ENCODE assay signal across 8 cellular contexts in genomic region chr2:677056-677949, GRCh38. TPM values are rescaled to one million over a fixed set of nuclear protein-coding genes. Genes with fewer than 3 reads are reported as not detected.
DNase-seq lines count a peak whose midpoint lies in the region; TF ChIP-seq lines count a peak whose summit lies in the region.

TMEM18 (minus strand) TSS chr2:677406; CDS start chr2:677345, 61 bp downstream.

- H3K4me2 ChIP-seq in neural progenitor cell: peak within 1 kb of the TSS; percentile 86

- no peaks in the 10 kb centered on the region for H3K36me3 ChIP-seq in neural progenitor cell
- peaks cover 0 to 14% (median 10%) of the 10 kb centered on the region in 3 donors for H3K36me3 ChIP-seq in tibial artery

- H3K79me2 ChIP-seq in neural progenitor cell (ENCODE audit: low read depth): peaks cover 48% of the 10 kb centered on the region

- H3K27me3 ChIP-seq in neural progenitor cell (no peaks in the 10 kb centered on the region), tibial artery (no peaks in the 10 kb centered on the region)

- peak; percentile 94 for DNase-seq in GF-D8 (lab: John Stamatoyannopoulos, UW)
- DNase-seq in H4 (ENCODE audit: low spot score): peak; percentile 97
- DNase-seq in LNCaP clone FGC (ENCODE audit: low read depth): peak; percentile 98
- peak; percentile 98 for DNase-seq in RPMI8226
- peak; percentile 94 for DNase-seq in activated T-helper 2 cell treated with anti-CD3 and anti-CD28 coated beads, Interferon-gamma antibody, Interleukin-2, Interleukin-4, amounts not matched to agents 10 μg/mL and 5 μg/mL and 100 μg/mL, durations not matched to agents 14 hours and 24 hours and 36 hours (ENCODE audit: low spot score)
- DNase-seq in fibroblast of villous mesenchyme (ENCODE audit: low read depth): peak; percentile 100
- DNase-seq in neural progenitor cell (ENCODE audit: low spot score): peak; percentile 98
- DNase-seq in tibial artery: peak; percentile 95 to 97

- peak within 1 kb of the TSS; percentile 98 for H3K9ac ChIP-seq in neural progenitor cell

- H3K4me1 ChIP-seq in neural progenitor cell (peaks cover 4% of the 10 kb centered on the region), tibial artery (peaks cover 0 to 33% (median 14%) of the 10 kb centered on the region in 4 donors)

- peaks cover 18% of the 10 kb centered on the region for H4K20me1 ChIP-seq in neural progenitor cell (ENCODE audit: low read depth)

- H3K27ac Mint-ChIP-seq in activated T-helper 2 cell treated with anti-CD3 and anti-CD28 coated beads, Interferon-gamma antibody, Interleukin-2, Interleukin-4, amounts not matched to agents 10 μg/mL and 5 μg/mL and 100 μg/mL, durations not matched to agents 14 hours and 24 hours and 36 hours: peak within 1 kb of the TSS; percentile 99
- peak within 1 kb of the TSS; percentile 98 for H3K27ac Mint-ChIP-seq in neural progenitor cell

- H3K4me3 Mint-ChIP-seq in activated T-helper 2 cell treated with anti-CD3 and anti-CD28 coated beads, Interferon-gamma antibody, Interleukin-2, Interleukin-4, amounts not matched to agents 10 μg/mL and 5 μg/mL and 100 μg/mL, durations not matched to agents 14 hours and 24 hours and 36 hours (ENCODE audit: low read depth): peak within 1 kb of the TSS; percentile 96
- peak within 1 kb of the TSS; percentile 98 for H3K4me3 Mint-ChIP-seq in neural progenitor cell

- H2AFZ ChIP-seq in neural progenitor cell (replicated peaks): peak within 1 kb of the TSS; percentile 42

- TF ChIP-seq CTCF in LNCaP clone FGC (IDR thresholded peaks at IDR 0.05; ENCODE audit: control insufficient read depth, extremely low read depth, insufficient read depth): peak; percentile 21; the same call in 1 of the 2 replicates
- peak; percentile 26 for TF ChIP-seq CTCF in fibroblast of villous mesenchyme (IDR thresholded peaks at IDR 0.05; ENCODE audit: insufficient read depth, low read depth, low read length)
- peak; percentile 49 for TF ChIP-seq CTCF in neural progenitor cell (IDR thresholded peaks at IDR 0.05)
- TF ChIP-seq CTCF in tibial artery (IDR thresholded peaks at IDR 0.05): peak; percentile 16 to 28

- H3K9me3 Mint-ChIP-seq in activated T-helper 2 cell treated with anti-CD3 and anti-CD28 coated beads, Interferon-gamma antibody, Interleukin-2, Interleukin-4, amounts not matched to agents 10 μg/mL and 5 μg/mL and 100 μg/mL, durations not matched to agents 14 hours and 24 hours and 36 hours: no peaks in the 10 kb centered on the region
- no peaks in the 10 kb centered on the region for H3K9me3 Mint-ChIP-seq in neural progenitor cell

- peaks cover 21% of the 10 kb centered on the region for H3F3A ChIP-seq in neural progenitor cell (ENCODE audit: low read depth)

- H3K27ac ChIP-seq in neural progenitor cell (peak within 1 kb of the TSS; percentile 99), tibial artery (peak within 1 kb of the TSS; percentile 95 to 98)

- H3K9me3 ChIP-seq in neural progenitor cell (ENCODE audit: low read depth): no peaks in the 10 kb centered on the region
- no peaks in the 10 kb centered on the region for H3K9me3 ChIP-seq in tibial artery

- peak within 1 kb of the TSS; percentile 78 for H3K4me3 ChIP-seq in LNCaP clone FGC (ENCODE audit: low read depth, low read length)
- peak within 1 kb of the TSS; percentile 97 for H3K4me3 ChIP-seq in fibroblast of villous mesenchyme (ENCODE audit: low read depth, low read length)
- peak within 1 kb of the TSS; percentile 76 for H3K4me3 ChIP-seq in neural progenitor cell
- peak within 1 kb of the TSS; percentile 79 to 84 for H3K4me3 ChIP-seq in tibial artery

- H3K36me3 Mint-ChIP-seq in activated T-helper 2 cell treated with anti-CD3 and anti-CD28 coated beads, Interferon-gamma antibody, Interleukin-2, Interleukin-4, amounts not matched to agents 10 μg/mL and 5 μg/mL and 100 μg/mL, durations not matched to agents 14 hours and 24 hours and 36 hours (ENCODE audit: low read depth): peaks cover 29% of the 10 kb centered on the region
- H3K36me3 Mint-ChIP-seq in neural progenitor cell: peaks cover 17% of the 10 kb centered on the region

- H3K4me1 Mint-ChIP-seq in activated T-helper 2 cell treated with anti-CD3 and anti-CD28 coated beads, Interferon-gamma antibody, Interleukin-2, Interleukin-4, amounts not matched to agents 10 μg/mL and 5 μg/mL and 100 μg/mL, durations not matched to agents 14 hours and 24 hours and 36 hours (ENCODE audit: low read depth): peaks cover 34% of the 10 kb centered on the region
- H3K4me1 Mint-ChIP-seq in neural progenitor cell: peaks cover 53% of the 10 kb centered on the region

- no peaks in the 10 kb centered on the region for H3K27me3 Mint-ChIP-seq in activated T-helper 2 cell treated with anti-CD3 and anti-CD28 coated beads, Interferon-gamma antibody, Interleukin-2, Interleukin-4, amounts not matched to agents 10 μg/mL and 5 μg/mL and 100 μg/mL, durations not matched to agents 14 hours and 24 hours and 36 hours (ENCODE audit: low read depth)
- H3K27me3 Mint-ChIP-seq in neural progenitor cell (ENCODE audit: insufficient read depth, low read depth): peaks cover 2% of the 10 kb centered on the region

- intact Hi-C loops in activated T-helper 2 cell treated with anti-CD3 and anti-CD28 coated beads, Interferon-gamma antibody, Interleukin-2, Interleukin-4, amounts not matched to agents 10 μg/mL and 5 μg/mL and 100 μg/mL, durations not matched to agents 14 hours and 24 hours and 36 hours (cut with micrococcal nuclease): loop anchor here (2.0 kb wide), 1 partner anchor 413 kb away; the partner anchor contains the start of genes ACP1 and SH3YL1
- intact Hi-C loops in tibial artery (cut with DNase I; ENCODE audit: low total_unique reads): loop anchor here (2.0 to 10.0 kb wide), 3 partner anchors 15 to 1067 kb away; partner anchors contain the start of gene PXDN

RNA-seq across cellular contexts. Expression of gene TMEM18, which starts in this region (rescaled TPM):
- 17.6 and 17.7 TPM in 2 replicates for total RNA-seq in H4 (2014; rRNA removed; shearing (Covaris generic))
- 24.1 and 26.3 TPM in 2 replicates for total RNA-seq in activated T-helper 2 cell treated with anti-CD3 and anti-CD28 coated beads, Interferon-gamma antibody, Interleukin-2, Interleukin-4, amounts not matched to agents 10 μg/mL and 5 μg/mL and 100 μg/mL, durations not matched to agents 14 hours and 24 hours and 36 hours
- total RNA-seq in fibroblast of villous mesenchyme (14.5 and 19.4 TPM in 2 replicates), neural progenitor cell (ENCODE audit: low replicate concordance) (23.5 and 50.0 TPM in 2 replicates)

Comparison
In these comparisons a context has a peak if more than half of its experiments do, and no peak if none do; other contexts are left out.
1. Peak in every context shown above with its lines: DNase-seq, H3K4me3 ChIP-seq and H3K27ac ChIP-seq.